ENCODE assay signal across 1 cellular context in genomic region chr7:6008668-6009611, GRCh38.
A peak's percentile ranks its signal among the peaks of the same experiment; 100 is the strongest.
TF ChIP-seq lines count a peak whose summit lies in the region.

AIMP2 (plus strand) TSS chr7:6009272; CDS start chr7:6009364, 92 bp downstream.
PMS2 (minus strand) TSS chr7:6009049; CDS start chr7:6009019, 30 bp downstream.

TF ChIP-seq in GM12878, 131 proteins besides CTCF, POLR2A, EP300 and RAD21 (continued from another document and continues in another):
- TF ChIP-seq STAT1 (conservative IDR thresholded peaks at IDR 0.05) (no peak), BCLAF1 (IDR thresholded peaks at IDR 0.05) (no peak), SIN3A (IDR thresholded peaks at IDR 0.05; ENCODE audit: low read depth, low read length) (peak; percentile 87), ZNF217 (IDR thresholded peaks at IDR 0.05) (0 out of 2 replicates have a peak, but pooled peaks have one; percentile 41), JUND (IDR thresholded peaks at IDR 0.05; ENCODE audit: low read depth, low read length) (no peak), PML (IDR thresholded peaks at IDR 0.05; ENCODE audit: low read length) (peak; percentile 88), SP1 (IDR thresholded peaks at IDR 0.05; ENCODE audit: low read depth, low read length) (peak; percentile 89), CHD1 (IDR thresholded peaks at IDR 0.05; ENCODE audit: low read depth, low read length) (no peak), PKNOX1 (IDR thresholded peaks at IDR 0.05) (peak; percentile 80), EED (IDR thresholded peaks at IDR 0.05; ENCODE audit: low read depth) (peak; percentile 54), MTA3 (IDR thresholded peaks at IDR 0.05; ENCODE audit: borderline replicate concordance, low read length) (no peak), CREM (IDR thresholded peaks at IDR 0.05; ENCODE audit: low read depth) (peak; percentile 86), FOS (IDR thresholded peaks at IDR 0.05; ENCODE audit: borderline replicate concordance, extremely low read depth, insufficient read length) (peak; percentile 23), SUZ12 (IDR thresholded peaks at IDR 0.05; ENCODE audit: unreplicated experiment) (no peak), RELB (IDR thresholded peaks at IDR 0.05; ENCODE audit: low read depth) (peak; percentile 59; the same call in 1 of the 2 replicates), YY1 (IDR thresholded peaks at IDR 0.05; ENCODE audit: low read depth, low read length) (peak; percentile 82), MYC (IDR thresholded peaks at IDR 0.05; ENCODE audit: insufficient read depth, insufficient read length, insufficient replicate concordance, low read length, severe bottlenecking) (peak; percentile 99), MXI1 (IDR thresholded peaks at IDR 0.05; ENCODE audit: low read depth, low read length) (peak; percentile 99), ZSCAN29 (IDR thresholded peaks at IDR 0.05) (no peak), RUNX3 (IDR thresholded peaks at IDR 0.05; ENCODE audit: low read length) (peak; percentile 28), IRF3 (IDR thresholded peaks at IDR 0.05) (peak; percentile 56; the same call in 1 of the 2 replicates), E2F8 (IDR thresholded peaks at IDR 0.05; ENCODE audit: low read depth, partially characterized antibody) (no peak), E4F1 (IDR thresholded peaks at IDR 0.05; ENCODE audit: borderline replicate concordance, partially characterized antibody) (no peak), IRF4 (IDR thresholded peaks at IDR 0.05; ENCODE audit: low read depth, low read length) (no peak), ASH2L (IDR thresholded peaks at IDR 0.05; ENCODE audit: borderline replicate concordance, low read depth) (no peak), CHD4 (IDR thresholded peaks at IDR 0.05) (no peak), SUPT20H (IDR thresholded peaks at IDR 0.05; ENCODE audit: borderline replicate concordance, control insufficient read depth, low read depth, low read length) (no peak), BACH1 (IDR thresholded peaks at IDR 0.05; ENCODE audit: borderline replicate concordance) (peak; percentile 56; the same call in 1 of the 2 replicates), CEBPB (IDR thresholded peaks at IDR 0.05; ENCODE audit: borderline replicate concordance in 1 of 2, low read depth in 2 of 2, low read length in 2 of 2) (no peak), NRF1 (conservative IDR thresholded peaks at IDR 0.05; ENCODE audit: low read depth, low read length) (peak; percentile 51), HSF1 (IDR thresholded peaks at IDR 0.05; ENCODE audit: low read depth, low read length) (no peak), GABPA (IDR thresholded peaks at IDR 0.05; ENCODE audit: low read depth) (peak; percentile 82), NR2F1 (conservative IDR thresholded peaks at IDR 0.05) (peak; percentile 98), BMI1 (IDR thresholded peaks at IDR 0.05; ENCODE audit: borderline replicate concordance) (no peak), HDGF (IDR thresholded peaks at IDR 0.05) (no peak), REST (IDR thresholded peaks at IDR 0.05; ENCODE audit: low read depth, low read length) (no peak), PBX3 (IDR thresholded peaks at IDR 0.05; ENCODE audit: insufficient replicate concordance, low read depth, low read length) (peak; percentile 67), EGR1 (IDR thresholded peaks at IDR 0.05; ENCODE audit: borderline replicate concordance in 1 of 2, low read depth in 2 of 2, low read length in 2 of 2) (no peak), POLR2AphosphoS5 (IDR thresholded peaks at IDR 0.05; ENCODE audit: low read length) (peak; percentile 94), EZH2 (IDR thresholded peaks at IDR 0.05; ENCODE audit: borderline replicate concordance, control insufficient read depth, low read depth, low read length) (no peak), SMARCA5 (IDR thresholded peaks at IDR 0.05) (peak; percentile 50; the same call in 1 of the 2 replicates), CBX5 (IDR thresholded peaks at IDR 0.05; ENCODE audit: low read depth) (no peak), KDM1A (IDR thresholded peaks at IDR 0.05; ENCODE audit: borderline replicate concordance) (no peak), HDAC2 (IDR thresholded peaks at IDR 0.05) (no peak), USF1 (IDR thresholded peaks at IDR 0.05; ENCODE audit: borderline replicate concordance, extremely low read length, insufficient read depth, low read depth, low read length) (peak; percentile 77)
